14 cellular contexts compared by ENCODE assay signal in genomic region chr17:74011963-74012362, GRCh38.
DNase-seq lines count a peak whose midpoint lies in the region; ATAC-seq, FAIRE-seq and TF ChIP-seq lines count a peak whose summit lies in the region.
"Had no signal": no experiment of that assay in that cellular context is flagged by ENCODE, and none has a peak within 500 bp of the region (broad histone marks: within the 10 kb centered on the region; RNA-seq: fewer than 3 reads in every experiment).

No MANE protein-coding gene starts in this region.

- no peak for FAIRE-seq in urothelium cell line (lab: Jason Lieb, UNC)

- H3K9me3 ChIP-seq in BE2C, result no peaks in the 10 kb centered on the region

- H3K27ac ChIP-seq in VCaP, result peak overlapping the region; percentile 34; the same call in 1 of the 2 replicates
- H3K27ac ChIP-seq: esophagus muscularis mucosa had no signal

- H3K4me3 Mint-ChIP-seq in activated T-cell treated with anti-CD3 and anti-CD28 coated beads, Interleukin-2, amount 50 U/mL, for 24 hours, result no peak overlapping the region
- H3K4me3 Mint-ChIP-seq: activated CD8-positive, alpha-beta T cell treated with anti-CD3 and anti-CD28 coated beads for 36 hours; stimulated activated effector memory CD8-positive, alpha-beta T cell treated with anti-CD3 and anti-CD28 coated beads, Interleukin-12 subunit alpha, Interleukin-12 subunit beta, amount 100 ng/mL, for 72 hours had no signal

- peaks cover 45% of the 10 kb centered on the region for H3K4me1 ChIP-seq in BE2C
- H3K4me1 ChIP-seq: esophagus muscularis mucosa had no signal

- H3K4me1 Mint-ChIP-seq in activated T-cell treated with anti-CD3 and anti-CD28 coated beads, Interleukin-2, amount 50 U/mL, for 24 hours (ENCODE audit: low read depth), result peaks cover 26% of the 10 kb centered on the region
- H3K4me1 Mint-ChIP-seq: stimulated activated effector memory CD8-positive, alpha-beta T cell treated with anti-CD3 and anti-CD28 coated beads, Interleukin-12 subunit alpha, Interleukin-12 subunit beta, amount 100 ng/mL, for 72 hours had no signal

- no peak for TF ChIP-seq POLR2A in erythroblast (IDR thresholded peaks at IDR 0.05; ENCODE audit: low read length)

- DNase-seq in BE2C, result peak; percentile 80
- DNase-seq in NCI-H1092 treated with DMSO at 0.1 percent for 48 hours (lab: John Stamatoyannopoulos, UW), result peak; percentile 95
- peak; percentile 45 for DNase-seq in NCI-H2196 treated with DMSO at 0.1 percent for 48 hours (lab: John Stamatoyannopoulos, UW; ENCODE audit: unreplicated experiment)
- DNase-seq in erythroblast (lab: John Stamatoyannopoulos, UW), result no peak
- DNase-seq in activated T-cell treated with anti-CD3 and anti-CD28 coated beads, Interleukin-2, amount 50 U/mL, for 24 hours, result no peak
- no peak for DNase-seq in urothelium cell line (ENCODE audit: low spot score)
- DNase-seq: activated naive CD4-positive, alpha-beta T cell treated with anti-CD3 and anti-CD28 coated beads, Interleukin-2, amount 50 U/mL, for 16 hours; posterior cingulate gyrus had no signal

- no peak for ATAC-seq in GM19452 (IDR thresholded peaks at IDR 0.05; ENCODE audit: unreplicated experiment)
- ATAC-seq: stimulated activated effector memory CD8-positive, alpha-beta T cell treated with anti-CD3 and anti-CD28 coated beads, Interleukin-12 subunit alpha, Interleukin-12 subunit beta, amount 100 ng/mL, for 72 hours had no signal

- H3K36me3 Mint-ChIP-seq in activated T-cell treated with anti-CD3 and anti-CD28 coated beads, Interleukin-2, amount 50 U/mL, for 24 hours (ENCODE audit: low read depth), result no peaks in the 10 kb centered on the region
- H3K36me3 Mint-ChIP-seq: stimulated activated effector memory CD8-positive, alpha-beta T cell treated with anti-CD3 and anti-CD28 coated beads, Interleukin-12 subunit alpha, Interleukin-12 subunit beta, amount 100 ng/mL, for 72 hours had no signal

- peaks cover 3% of the 10 kb centered on the region for H3K9me3 Mint-ChIP-seq in activated T-cell treated with anti-CD3 and anti-CD28 coated beads, Interleukin-2, amount 50 U/mL, for 24 hours
- H3K9me3 Mint-ChIP-seq: activated CD8-positive, alpha-beta T cell treated with anti-CD3 and anti-CD28 coated beads for 36 hours; stimulated activated effector memory CD8-positive, alpha-beta T cell treated with anti-CD3 and anti-CD28 coated beads, Interleukin-12 subunit alpha, Interleukin-12 subunit beta, amount 100 ng/mL, for 72 hours; T-helper 1 cell treated with Interleukin-12 subunit alpha and Interleukin-12 subunit beta and Interleukin-4 antibody, amounts not matched to agents 30 μg/mL and 1 μg/mL, for 36 hours had no signal

- peaks cover 7% of the 10 kb centered on the region for H3K27me3 Mint-ChIP-seq in activated T-cell treated with anti-CD3 and anti-CD28 coated beads, Interleukin-2, amount 50 U/mL, for 24 hours

- H3K27ac Mint-ChIP-seq in activated T-cell treated with anti-CD3 and anti-CD28 coated beads, Interleukin-2, amount 50 U/mL, for 24 hours, result no peak overlapping the region
- H3K27ac Mint-ChIP-seq: stimulated activated effector memory CD8-positive, alpha-beta T cell treated with anti-CD3 and anti-CD28 coated beads, Interleukin-12 subunit alpha, Interleukin-12 subunit beta, amount 100 ng/mL, for 72 hours had no signal

- H3K4me3 ChIP-seq in BE2C (ENCODE audit: low read depth, low read length), result no peak overlapping the region
- H3K4me3 ChIP-seq: esophagus muscularis mucosa had no signal

- no peaks in the 10 kb centered on the region for H3K36me3 ChIP-seq in BE2C
- H3K36me3 ChIP-seq: esophagus muscularis mucosa had no signal

- no peaks in the 10 kb centered on the region for H3K27me3 ChIP-seq in BE2C

- TF ChIP-seq CTCF in BE2C (IDR thresholded peaks at IDR 0.05; ENCODE audit: low read depth, low read length) (0 out of 2 replicates have a peak, but pooled peaks have one; percentile 20), VCaP (conservative IDR thresholded peaks at IDR 0.05) (no peak)

Comparison
In these comparisons a context has a peak if more than half of its experiments do, and no peak if none do; other contexts are left out.
1. DNase-seq: peak in BE2C (single experiment), NCI-H1092 treated with DMSO at 0.1 percent for 48 hours (single experiment) and NCI-H2196 treated with DMSO at 0.1 percent for 48 hours (single experiment); none in erythroblast (0 of 2), activated T-cell treated with anti-CD3 and anti-CD28 coated beads, Interleukin-2, amount 50 U/mL, for 24 hours (single experiment) and urothelium cell line (single experiment).